Comparison of ENCODE assay signal across 20 cellular contexts in the genomic region with DNA sequence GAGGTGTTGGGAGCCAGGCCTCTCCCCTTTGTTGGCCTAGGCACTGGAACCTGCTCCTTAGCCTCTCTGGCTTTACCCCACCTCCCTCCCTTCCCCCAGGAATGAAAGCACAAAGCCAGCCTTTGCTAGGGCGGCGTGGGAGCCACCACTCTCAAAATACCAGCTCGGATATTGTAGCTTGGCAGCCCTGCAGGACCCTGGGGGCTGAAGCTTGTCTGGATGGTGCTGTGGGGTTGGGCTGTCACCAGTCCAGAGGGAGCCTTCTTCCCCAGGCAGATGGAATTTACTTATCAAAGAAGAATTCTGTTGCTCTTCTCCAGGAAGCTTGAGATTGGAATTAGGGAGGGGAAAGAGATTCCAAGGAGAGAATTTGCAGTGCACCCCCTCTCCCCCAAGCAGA. TPM values are rescaled to one million over a fixed set of nuclear protein-coding genes. Genes with fewer than 3 reads are reported as not detected.
DNase-seq lines count a peak whose midpoint lies in the region; ATAC-seq and TF ChIP-seq lines count a peak whose summit lies in the region.
"Had no signal": no experiment of that assay in that cellular context is flagged by ENCODE, and none has a peak within 500 bp of the region (broad histone marks: within the 10 kb centered on the region; RNA-seq: fewer than 3 reads in every experiment).

No MANE protein-coding gene starts in this region.

- WGBS in transverse colon (ENCODE audit: low coverage in 1 of 2), 2 donors = 73 to 88% methylated on average over 3 of the region's 3 CpGs

- in situ Hi-C loops in transverse colon (cut with MboI; ENCODE audit: low pct_ligation_motif_present in 1 of 4, low pct_unique_long_range_greater_than_20kb in 1 of 4, low sequenced_read_pairs in 3 of 4) = loop anchor here in 1 of 4 donors (25.0 kb wide), 1 partner anchor 305 kb away; a partner anchor contains a TSS

- ATAC-seq in Right ventricle myocardium inferior (no peak), Right ventricle myocardium superior (ENCODE audit: poor library complexity) (no peak)
- ATAC-seq in stimulated activated memory B cell treated with anti-CD40 and anti-IgM and Interleukin-4, amounts not matched to agents 10 μg/mL and 1 μg/mL and 100 μg/mL, for 72 hours = no peak

- H3K27me3 ChIP-seq in transverse colon = no peaks in the 10 kb centered on the region
- H3K27me3 ChIP-seq: BE2C had no signal

- peaks cover 0 to 11% (median 5%) of the 10 kb centered on the region in 3 donors for H3K36me3 Mint-ChIP-seq in immature natural killer cell
- H3K36me3 Mint-ChIP-seq in stimulated activated memory B cell treated with anti-CD40 and anti-IgM and Interleukin-4, amounts not matched to agents 10 μg/mL and 1 μg/mL and 100 μg/mL, for 72 hours = peaks cover 53% of the 10 kb centered on the region

- peaks cover 0 to 14% (median 4%) of the 10 kb centered on the region in 4 donors for H3K36me3 ChIP-seq in transverse colon
- H3K36me3 ChIP-seq: BE2C had no signal

- H3K4me3 ChIP-seq in transverse colon = no peak overlapping the region

- H3K4me1 ChIP-seq in transverse colon = peaks cover 0 to 3% (median 0%) of the 10 kb centered on the region in 4 donors
- H3K4me1 ChIP-seq: BE2C had no signal

- peaks cover 2 to 4% (median 3%) of the 10 kb centered on the region in 3 donors for H3K27me3 Mint-ChIP-seq in immature natural killer cell (ENCODE audit: low read depth in 3 of 3)
- H3K27me3 Mint-ChIP-seq in stimulated activated memory B cell treated with anti-CD40 and anti-IgM and Interleukin-4, amounts not matched to agents 10 μg/mL and 1 μg/mL and 100 μg/mL, for 72 hours = no peaks in the 10 kb centered on the region
- H3K27me3 Mint-ChIP-seq: CD4-positive, CD25-positive, alpha-beta regulatory T cell had no signal

- no peak overlapping the region for H3K4me3 Mint-ChIP-seq in immature natural killer cell
- H3K4me3 Mint-ChIP-seq in stimulated activated memory B cell treated with anti-CD40 and anti-IgM and Interleukin-4, amounts not matched to agents 10 μg/mL and 1 μg/mL and 100 μg/mL, for 72 hours = no peak overlapping the region
- H3K4me3 Mint-ChIP-seq: CD4-positive, CD25-positive, alpha-beta regulatory T cell had no signal

- peak overlapping the region; percentile 21 to 82 (median 52) for H3K27ac Mint-ChIP-seq in immature natural killer cell
- H3K27ac Mint-ChIP-seq in stimulated activated memory B cell treated with anti-CD40 and anti-IgM and Interleukin-4, amounts not matched to agents 10 μg/mL and 1 μg/mL and 100 μg/mL, for 72 hours = no peak overlapping the region

- DNase-seq in Right ventricle myocardium inferior (ENCODE audit: missing footprints) (peak; percentile 9), Right ventricle myocardium superior (no peak), immature natural killer cell (no peak), GM19240 (ENCODE audit: insufficient read length, low spot score) (no peak), transverse colon (no peak), superior temporal gyrus (ENCODE audit: extremely low spot score) (no peak)
- DNase-seq: BE2C; Calu3; CD4-positive, CD25-positive, alpha-beta regulatory T cell; KG1; MV-4-11; NCI-H1417 treated with DMSO at 0.1 percent for 48 hours; NCI-H187 treated with DMSO at 0.1 percent for 48 hours; NCI-H226; NCI-H524; NCI-H82; OCI-M1 had no signal

- no peak for TF ChIP-seq POLR2A in transverse colon (IDR thresholded peaks at IDR 0.05)

- no peak for TF ChIP-seq EP300 in transverse colon (IDR thresholded peaks at IDR 0.05; ENCODE audit: low read depth)

- H3K27ac ChIP-seq in angular gyrus (ENCODE audit: low read depth, low read length) (peak overlapping the region; percentile 1), transverse colon (no peak overlapping the region)

- no peaks in the 10 kb centered on the region for H3K9me3 Mint-ChIP-seq in immature natural killer cell
- no peaks in the 10 kb centered on the region for H3K9me3 Mint-ChIP-seq in stimulated activated memory B cell treated with anti-CD40 and anti-IgM and Interleukin-4, amounts not matched to agents 10 μg/mL and 1 μg/mL and 100 μg/mL, for 72 hours
- H3K9me3 Mint-ChIP-seq: CD4-positive, CD25-positive, alpha-beta regulatory T cell had no signal

- intact Hi-C loops in Right ventricle myocardium inferior (cut with DNase I) = no loop called here
- intact Hi-C loops in Right ventricle myocardium superior (cut with DNase I) = no loop called here
- intact Hi-C loops in transverse colon (cut with DNase I; ENCODE audit: low total_unique reads) = no loop called here

- no peaks in the 10 kb centered on the region for H3K9me3 ChIP-seq in transverse colon
- H3K9me3 ChIP-seq: BE2C had no signal

- TF ChIP-seq CTCF in transverse colon (IDR thresholded peaks at IDR 0.05) = no peak

- H3K4me1 Mint-ChIP-seq in immature natural killer cell = peaks cover 39 to 48% of the 10 kb centered on the region in 2 donors
- H3K4me1 Mint-ChIP-seq in stimulated activated memory B cell treated with anti-CD40 and anti-IgM and Interleukin-4, amounts not matched to agents 10 μg/mL and 1 μg/mL and 100 μg/mL, for 72 hours = peaks cover 24% of the 10 kb centered on the region

RNA-seq across cellular contexts. Expression of a gene that starts 14.9 kb away (rescaled TPM):
- total RNA-seq in Right ventricle myocardium inferior (0.03 TPM), Right ventricle myocardium superior (0.08 TPM), transverse colon (under 1 TPM in 2 of 4 donors, not detected in 2; 0.16 to 0.27 TPM)
- polyA plus RNA-seq in immature natural killer cell = not detected
- total RNA-seq: A172 had no signal

RNA-seq across cellular contexts. Expression of a gene that starts 20.9 kb away (rescaled TPM):
- total RNA-seq in Right ventricle myocardium inferior (37.1 TPM), Right ventricle myocardium superior (34.7 TPM), transverse colon (100 to 1,000 TPM in 1 of 4 donors, 10 to 100 TPM in 3; 60.9 to 116 (median 88.2) TPM)
- 100 to 1,000 TPM; 101 to 155 (median 131) TPM for polyA plus RNA-seq in immature natural killer cell
